ENCODE assay signal across 9 cellular contexts in the genomic region with DNA sequence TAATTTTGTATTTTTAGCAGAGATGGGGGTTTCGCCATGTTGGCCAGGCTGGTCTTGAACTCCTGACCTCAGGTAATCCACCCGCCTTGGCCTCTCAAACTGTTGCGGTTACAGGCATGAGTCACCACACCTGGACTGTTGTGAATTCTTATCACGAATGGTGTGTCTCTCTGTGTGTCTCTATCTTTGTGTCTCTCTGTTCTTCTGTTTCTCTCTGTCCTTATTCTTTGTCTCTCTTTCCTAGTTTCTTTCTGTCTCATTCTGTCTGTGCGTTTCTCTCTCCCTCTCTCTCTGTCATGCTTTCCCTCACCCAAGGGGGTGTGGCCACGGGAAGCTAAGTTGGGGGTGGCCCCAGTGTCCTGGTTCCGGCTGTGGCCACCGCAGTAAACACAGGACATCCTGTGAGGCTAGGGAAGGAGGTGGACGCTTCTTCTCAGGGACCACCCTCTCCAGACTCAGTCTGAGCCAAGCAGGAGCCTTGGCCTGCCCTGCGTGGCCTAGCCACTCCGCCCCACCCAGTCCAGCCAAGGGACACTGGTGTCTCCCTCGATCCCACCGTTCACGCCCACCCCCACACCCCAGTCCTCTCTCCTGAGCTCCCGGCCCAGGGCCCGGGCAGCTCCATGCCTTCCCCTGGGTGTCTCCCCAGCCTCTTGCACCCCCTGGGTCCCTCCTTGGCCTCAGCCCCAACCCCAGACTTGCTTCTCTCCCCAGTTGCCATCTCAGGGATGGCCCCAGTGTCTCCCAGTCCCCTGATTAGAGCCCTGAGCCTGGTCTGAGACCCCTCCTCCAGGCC. TPM values are rescaled to one million over a fixed set of nuclear protein-coding genes. Genes with fewer than 3 reads are reported as not detected.
DNase-seq lines count a peak whose midpoint lies in the region; ATAC-seq, FAIRE-seq and TF ChIP-seq lines count a peak whose summit lies in the region.
"Had no signal": no experiment of that assay in that cellular context is flagged by ENCODE, and none has a peak within 500 bp of the region (broad histone marks: within the 10 kb centered on the region; RNA-seq: fewer than 3 reads in every experiment).

No MANE protein-coding gene starts in this region.

- H3K36me3 ChIP-seq in OCI-LY7 (ENCODE audit: insufficient read depth, low read length), result peaks cover under 1% of the 10 kb centered on the region; the same call in 1 of the 2 replicates
- H3K36me3 ChIP-seq in duodenal mucosa (ENCODE audit: control insufficient read depth in 1 of 2, insufficient read depth in 2 of 2, low read length in 2 of 2), result no peaks in the 10 kb centered on the region

- no peaks in the 10 kb centered on the region for H3K9me2 ChIP-seq in OCI-LY7 (ENCODE audit: insufficient read depth, low read length)

- intact Hi-C loops in OCI-LY7 (cut with micrococcal nuclease; ENCODE audit: unreplicated experiment), result no loop called here

- peaks cover 47% of the 10 kb centered on the region for H3K4me1 Mint-ChIP-seq in nephron

- peak overlapping the region in 2 of 3 experiments; percentile 33 to 51 for H3K4me3 Mint-ChIP-seq in nephron

- H3K4me1 ChIP-seq in OCI-LY7 (ENCODE audit: insufficient read depth, low read length, poor library complexity, severe bottlenecking) (peaks cover 24% of the 10 kb centered on the region), duodenal mucosa (ENCODE audit: control insufficient read depth in 1 of 2, insufficient read depth in 2 of 2, low read length in 2 of 2) (peaks cover 17 to 22% of the 10 kb centered on the region in 2 donors)

- no peak overlapping the region; the same call in 1 of the 2 replicates for H2AFZ ChIP-seq in OCI-LY7 (ENCODE audit: low read length)

- DNase-seq in Daoy (ENCODE audit: low read depth) (peak; percentile 64), OCI-LY7 (ENCODE audit: low spot score) (peak; percentile 39), D721Med (ENCODE audit: insufficient read length, low spot score) (no peak), NCI-H128 (lab: John Stamatoyannopoulos, UW; ENCODE audit: unreplicated experiment) (no peak), pons (ENCODE audit: low spot score) (no peak)
- DNase-seq: naive B cell had no signal

- H3K4me3 ChIP-seq in OCI-LY7 (ENCODE audit: low read depth, low read length, poor library complexity, severe bottlenecking), result no peak overlapping the region
- no peak overlapping the region for H3K4me3 ChIP-seq in duodenal mucosa (ENCODE audit: low read depth in 1 of 2, low read length in 2 of 2)

- no peaks in the 10 kb centered on the region for H3K79me2 ChIP-seq in OCI-LY7 (ENCODE audit: insufficient read depth, low read depth, low read length)

- peaks cover 3% of the 10 kb centered on the region for H3K36me3 Mint-ChIP-seq in nephron (ENCODE audit: low read depth)
- H3K36me3 Mint-ChIP-seq: naive B cell had no signal

- H3K27me3 Mint-ChIP-seq in nephron (ENCODE audit: low read depth), result no peaks in the 10 kb centered on the region

- H3K27ac Mint-ChIP-seq in nephron, result peak overlapping the region; percentile 89 to 97 (median 89)

- H3K9me3 Mint-ChIP-seq in nephron, result no peaks in the 10 kb centered on the region
- H3K9me3 Mint-ChIP-seq: naive B cell had no signal

- no TSS peak for BruUV-seq in OCI-LY7 (replicated peaks; lab: Mats Ljungman, UMichigan)

- CTCF ChIA-PET in OCI-LY7 (lab: Charles Lee; ENCODE audit: unreplicated experiment), result interaction anchor here (0.6 kb wide), 1 partner anchor 112 kb away, joined by 9 read pairs; no protein-coding TSS in a partner anchor

- no peaks in the 10 kb centered on the region for H4K20me1 ChIP-seq in OCI-LY7 (ENCODE audit: insufficient read depth, low read length)

- H3K4me2 ChIP-seq in OCI-LY7 (ENCODE audit: low read length), result no peak overlapping the region

- H3K9me3 ChIP-seq in OCI-LY7 (ENCODE audit: low read length), result no peaks in the 10 kb centered on the region
- no peaks in the 10 kb centered on the region for H3K9me3 ChIP-seq in duodenal mucosa (ENCODE audit: control insufficient read depth in 1 of 2, low read length in 2 of 2)

- no peak for ATAC-seq in HG03432 (IDR thresholded peaks at IDR 0.05; ENCODE audit: unreplicated experiment)

- TF ChIP-seq CTCF in OCI-LY7 (conservative IDR thresholded peaks at IDR 0.05; ENCODE audit: low read length), result no peak
- TF ChIP-seq CTCF in nephron (IDR thresholded peaks at IDR 0.05; ENCODE audit: unreplicated experiment in 3 of 3), result no peak
- no peak for TF ChIP-seq CTCF in D721Med (IDR thresholded peaks at IDR 0.05; ENCODE audit: insufficient read depth, missing control alignments)

- H3K27ac ChIP-seq in OCI-LY7 (ENCODE audit: low read depth, low read length, poor library complexity, severe bottlenecking), result peak overlapping the region; percentile 5
- H3K27ac ChIP-seq in duodenal mucosa (ENCODE audit: low read depth, low read length), result peak overlapping the region; percentile 65

- POLR2A ChIA-PET in OCI-LY7 (lab: Charles Lee), result interaction anchor here (0.6 kb wide), 1 partner anchor 15 kb away, joined by 5 read pairs; no protein-coding TSS in a partner anchor

- no peaks in the 10 kb centered on the region for H3K27me3 ChIP-seq in duodenal mucosa (ENCODE audit: control insufficient read depth in 1 of 2, insufficient read depth in 2 of 2, low read length in 2 of 2)

- peak overlapping the region in 1 of 2 donors; percentile 6 for H3K9ac ChIP-seq in duodenal mucosa (ENCODE audit: low read depth in 1 of 2, low read length in 2 of 2)

- FAIRE-seq in D721Med (lab: Jason Lieb, UNC), result no peak

RNA-seq across cellular contexts. Expression of a gene that starts 3.9 kb away (rescaled TPM):
- total RNA-seq in Daoy (2014; rRNA removed; shearing (Covaris generic)), result 0.71 and 1.6 TPM in 2 replicates
- total RNA-seq in OCI-LY7 (2014; rRNA removed; shearing (Covaris generic)), result 1.8 and 2.2 TPM in 2 replicates
- total RNA-seq in OCI-LY7 (2022), result 4.0 and 4.9 TPM in 2 replicates

RNA-seq across cellular contexts. Expression of a gene that starts 8.7 kb away (rescaled TPM):
- total RNA-seq in Daoy (2014; rRNA removed; shearing (Covaris generic)), result 21.1 and 29.2 TPM in 2 replicates
- total RNA-seq in OCI-LY7 (2014; rRNA removed; shearing (Covaris generic)), result 5.0 and 5.7 TPM in 2 replicates
- 5.5 and 6.1 TPM in 2 replicates for total RNA-seq in OCI-LY7 (2022)

RNA-seq across cellular contexts. Expression of a gene that starts 27.0 kb away (rescaled TPM):
- 13.8 and 16.8 TPM in 2 replicates for total RNA-seq in Daoy (2014; rRNA removed; shearing (Covaris generic))
- 12.2 and 15.7 TPM in 2 replicates for total RNA-seq in OCI-LY7 (2014; rRNA removed; shearing (Covaris generic))
- total RNA-seq in OCI-LY7 (2022), result 18.6 and 21.3 TPM in 2 replicates

RNA-seq across cellular contexts. Expression of a gene that starts 27.1 kb away (rescaled TPM):
- total RNA-seq in Daoy (2014; rRNA removed; shearing (Covaris generic)), result under 0.01 TPM in 1 of 2 replicates, not detected in the other
- not detected in 2 replicates for total RNA-seq in OCI-LY7 (2014; rRNA removed; shearing (Covaris generic))
- total RNA-seq in OCI-LY7 (2022), result not detected in 2 replicates

RNA-seq across cellular contexts. Expression of a gene that starts 48.4 kb away (rescaled TPM):
- 49.4 and 52.4 TPM in 2 replicates for total RNA-seq in Daoy (2014; rRNA removed; shearing (Covaris generic))
- total RNA-seq in OCI-LY7 (2014; rRNA removed; shearing (Covaris generic)), result 46.0 and 48.5 TPM in 2 replicates
- total RNA-seq in OCI-LY7 (2022), result 40.3 and 45.0 TPM in 2 replicates

Comparison
In these comparisons a context has a peak if more than half of its experiments do, and no peak if none do; other contexts are left out.
1. DNase-seq: peak in Daoy (single experiment) and OCI-LY7 (single experiment); none in D721Med (single experiment), NCI-H128 (single experiment) and pons (single experiment).